Comparison of ENCODE assay signal across 8 cellular contexts in the genomic region with DNA sequence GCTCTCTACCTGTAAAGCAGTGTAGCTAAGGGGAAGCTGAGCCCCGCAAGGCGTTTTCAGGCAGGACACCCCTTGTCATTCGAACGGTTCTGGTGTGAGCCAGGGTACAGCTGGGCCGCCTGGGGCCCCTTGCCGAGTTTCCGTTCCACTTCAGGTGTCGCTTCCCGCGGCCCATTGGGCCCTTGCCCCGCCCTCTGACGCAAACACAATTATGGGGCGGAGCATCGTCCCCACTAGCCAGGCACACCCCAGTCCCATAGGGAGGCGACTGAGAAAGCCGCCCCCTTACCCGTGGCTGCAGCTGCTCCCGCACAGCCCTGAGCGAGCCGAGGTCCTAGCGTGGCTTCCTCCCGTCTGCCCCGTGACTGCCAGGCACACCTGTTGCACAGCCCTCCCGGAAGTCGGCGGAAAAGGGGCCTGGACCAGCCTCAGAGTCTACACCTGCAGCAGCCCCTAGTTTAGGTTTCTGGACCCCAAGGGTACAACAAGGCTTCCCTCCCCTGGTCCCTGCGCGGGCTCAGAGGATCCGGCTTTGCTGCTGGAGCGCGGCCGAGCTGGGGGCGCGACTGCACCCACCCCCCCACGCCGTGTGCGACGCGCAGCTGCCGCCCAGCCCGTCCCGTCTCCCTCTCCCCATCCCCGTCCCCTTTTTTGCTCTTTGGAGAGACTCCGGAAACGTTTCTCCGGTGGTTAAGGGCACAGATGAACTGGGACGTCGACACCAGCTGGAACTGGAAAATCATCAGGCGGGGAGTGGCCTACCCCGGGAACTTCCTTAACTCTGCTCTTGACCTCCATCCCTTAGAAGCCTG. TPM values are rescaled to one million over a fixed set of nuclear protein-coding genes. Genes with fewer than 3 reads are reported as not detected.
DNase-seq lines count a peak whose midpoint lies in the region; ATAC-seq, FAIRE-seq and TF ChIP-seq lines count a peak whose summit lies in the region.

A gene with protein sequence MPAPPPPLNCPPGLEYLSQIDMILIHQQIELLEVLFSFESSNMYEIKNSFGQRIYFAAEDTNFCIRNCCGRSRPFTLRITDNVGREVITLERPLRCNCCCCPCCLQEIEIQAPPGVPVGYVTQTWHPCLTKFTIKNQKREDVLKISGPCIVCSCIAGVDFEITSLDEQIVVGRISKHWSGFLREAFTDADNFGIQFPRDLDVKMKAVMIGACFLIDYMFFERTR (minus strand): TSS at position 356 of the 812 bp plus-strand sequence. CDS start 9,657 bp downstream, outside the sequence.

- H3K4me1 ChIP-seq in keratinocyte (ENCODE audit: control insufficient read depth, extremely low read depth, insufficient read depth, low read length) = peaks cover 6% of the 10 kb centered on the region

- H3K27ac ChIP-seq in brain microvascular endothelial cell (no peak within 1 kb of the TSS), keratinocyte (ENCODE audit: control insufficient read depth, insufficient read depth, low read length) (no peak within 1 kb of the TSS)

- in situ Hi-C loops in brain microvascular endothelial cell (cut with HindIII; ENCODE audit: low pct_ligation_motif_present, low sequenced_read_pairs) = no loop called here

- H3K27me3 ChIP-seq in brain microvascular endothelial cell (replicated peaks) (no peaks in the 10 kb centered on the region), keratinocyte (ENCODE audit: control insufficient read depth, extremely low read depth, insufficient read depth, low read length) (no peaks in the 10 kb centered on the region)

- peak within 1 kb of the TSS; percentile 46 for H3K9ac ChIP-seq in keratinocyte (ENCODE audit: control insufficient read depth, extremely low read depth, insufficient read depth, low read length)

- H3K9me3 ChIP-seq in keratinocyte (ENCODE audit: control insufficient read depth, low read depth, low read length) = no peaks in the 10 kb centered on the region

- DNase-seq in Ammon's horn (ENCODE audit: low spot score) (peak; percentile 33), GM19239 (ENCODE audit: insufficient read length, low spot score) (peak; percentile 74), T-helper 22 cell (ENCODE audit: low read depth) (peak; percentile 45), brain microvascular endothelial cell (no peak), keratinocyte (ENCODE audit: low read depth, low spot score) (no peak), HuH-7.5 (ENCODE audit: low spot score) (no peak)
- peak; percentile 71 to 74 for DNase-seq in stimulated activated CD4-positive, alpha-beta T cell treated with anti-CD3 and anti-CD28 coated beads, Interleukin-2, amount 100 ng/mL, for 24 hours

- TF ChIP-seq CTCF in brain microvascular endothelial cell (IDR thresholded peaks at IDR 0.05; ENCODE audit: low read depth, low read length, missing control alignments) = no peak
- TF ChIP-seq CTCF in keratinocyte (optimal IDR thresholded peaks at IDR 0.05 in 1 of 3, IDR thresholded peaks at IDR 0.05 in 1 of 3, conservative IDR thresholded peaks at IDR 0.05 in 1 of 3; ENCODE audit: extremely low read depth in 1 of 3, insufficient read depth in 2 of 3, low read length in 3 of 3) = no peak

- H2AFZ ChIP-seq in keratinocyte (ENCODE audit: control insufficient read depth, low read length) = peak within 1 kb of the TSS; percentile 88

- H3K9me1 ChIP-seq in keratinocyte (ENCODE audit: control insufficient read depth, extremely low read depth, insufficient read depth, low read length) = no peaks in the 10 kb centered on the region

- H3K79me2 ChIP-seq in keratinocyte (ENCODE audit: control insufficient read depth, insufficient read depth, low read length) = no peaks in the 10 kb centered on the region

- peak within 1 kb of the TSS; percentile 63 for H3K4me3 ChIP-seq in brain microvascular endothelial cell (ENCODE audit: low read depth, low read length)
- peak within 1 kb of the TSS; percentile 31 to 68 (median 56) for H3K4me3 ChIP-seq in keratinocyte (ENCODE audit: control insufficient read depth in 2 of 3, extremely low read depth in 1 of 3, insufficient read depth in 2 of 3, low read depth in 1 of 3, low read length in 3 of 3)

- H3K36me3 ChIP-seq in brain microvascular endothelial cell (replicated peaks) (no peaks in the 10 kb centered on the region), keratinocyte (ENCODE audit: control insufficient read depth in 2 of 2, extremely low read depth in 1 of 2, insufficient read depth in 2 of 2, low read length in 2 of 2) (no peaks in the 10 kb centered on the region)

- dilution Hi-C loops in keratinocyte (cut with MboI; ENCODE audit: extremely low pct_ligation_motif_present, low sequenced_read_pairs) = no loop called here

- FAIRE-seq in GM19239 (lab: Jason Lieb, UNC) (peak; percentile 62), keratinocyte (lab: Jason Lieb, UNC) (no peak)

- peak; percentile 99 for ATAC-seq in HG03457 (IDR thresholded peaks at IDR 0.05; ENCODE audit: unreplicated experiment)

- H3K4me2 ChIP-seq in keratinocyte (ENCODE audit: control insufficient read depth, extremely low read depth, insufficient read depth, low read depth, low read length) = peak within 1 kb of the TSS; percentile 85

- H4K20me1 ChIP-seq in keratinocyte (ENCODE audit: control insufficient read depth, extremely low read depth, insufficient read depth, low read length) = no peaks in the 10 kb centered on the region

RNA-seq across cellular contexts. Expression of the gene that starts here (rescaled TPM):
- polyA plus RNA-seq in keratinocyte = not detected in 3 replicates
- not detected for polyA plus RNA-seq in keratinocyte (2011; ENCODE audit: low read depth)
- not detected in 2 replicates for polyA plus RNA-seq in keratinocyte (2011; cell fraction: cytosol; rRNA removed)
- not detected in 2 replicates for polyA plus RNA-seq in keratinocyte (2011; cell fraction: nucleus; rRNA removed)
- not detected in 2 replicates for polyA plus RNA-seq in keratinocyte (2012; ENCODE audit: low replicate concordance)
- polyA minus RNA-seq in keratinocyte = not detected in 3 replicates
- polyA minus RNA-seq in keratinocyte (2011; cell fraction: cytosol; rRNA and poly(A)+ RNA removed) = not detected
- 2.2 TPM in 1 of 2 replicates, not detected in the other for polyA minus RNA-seq in keratinocyte (2011; cell fraction: nucleus; rRNA and poly(A)+ RNA removed)

Comparison
In these comparisons a context has a peak if more than half of its experiments do, and no peak if none do; other contexts are left out.
1. DNase-seq: peak in Ammon's horn (single experiment), GM19239 (single experiment), T-helper 22 cell (single experiment) and stimulated activated CD4-positive, alpha-beta T cell treated with anti-CD3 and anti-CD28 coated beads, Interleukin-2, amount 100 ng/mL, for 24 hours (2 of 2); none in brain microvascular endothelial cell (single experiment), keratinocyte (single experiment) and HuH-7.5 (single experiment).